In the genomic region with DNA sequence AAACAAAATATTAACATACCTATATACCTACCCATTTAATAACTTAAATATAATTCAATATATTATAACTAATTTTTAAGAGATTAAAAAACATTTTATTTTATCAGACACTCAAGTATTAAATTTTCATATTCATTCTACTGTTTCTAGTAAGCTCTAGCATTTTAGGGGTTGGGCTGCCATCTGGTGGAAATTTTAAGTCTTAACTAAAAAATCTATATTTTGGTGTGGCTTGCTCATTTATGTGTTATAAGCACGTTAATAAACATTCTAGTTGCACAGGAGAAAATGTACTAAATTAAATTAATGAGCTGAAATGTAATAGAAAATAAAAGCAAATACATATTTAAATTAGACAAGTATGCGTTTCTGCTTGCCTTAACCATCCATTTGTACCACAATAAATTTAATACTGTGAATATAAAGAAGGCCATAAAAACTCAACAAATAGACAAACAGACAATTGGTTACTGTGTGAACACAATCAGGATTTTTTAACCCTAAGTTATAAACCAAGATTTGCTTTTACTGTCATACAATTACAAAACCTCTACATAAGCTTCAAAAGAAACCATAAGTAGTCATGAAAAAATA, we compare ENCODE assay signal across 9 cellular contexts.
A peak's percentile ranks its signal among the peaks of the same experiment; 100 is the strongest.
DNase-seq lines count a peak whose midpoint lies in the region; ATAC-seq and TF ChIP-seq lines count a peak whose summit lies in the region.
"Had no signal": no experiment of that assay in that cellular context is flagged by ENCODE, and none has a peak within 500 bp of the region (broad histone marks: within the 10 kb centered on the region; RNA-seq: fewer than 3 reads in every experiment).

No MANE protein-coding gene starts in this region.

- POLR2A ChIA-PET in HEK293T (lab: Yijun Ruan, JAX) = no interaction called here

- H3K4me3 ChIP-seq in upper lobe of left lung = no peak overlapping the region
- H3K4me3 ChIP-seq: SJSA1 had no signal

- H3K4me1 ChIP-seq in upper lobe of left lung = no peaks in the 10 kb centered on the region
- H3K4me1 ChIP-seq: SJSA1 had no signal

- H3K27ac ChIP-seq in upper lobe of left lung = no peak overlapping the region
- H3K27ac ChIP-seq: SJSA1 had no signal

- no peaks in the 10 kb centered on the region for H3K36me3 ChIP-seq in upper lobe of left lung
- H3K36me3 ChIP-seq: SJSA1 had no signal

- TF ChIP-seq EP300 in upper lobe of left lung (IDR thresholded peaks at IDR 0.05) = no peak

- peak in 3 of 6 experiments; percentile 12 to 36 (median 21) for TF ChIP-seq CTCF in upper lobe of left lung (IDR thresholded peaks at IDR 0.05)

- CTCF ChIA-PET in HEK293T (lab: Yijun Ruan, JAX) = no interaction called here

- no peaks in the 10 kb centered on the region for H3K27me3 ChIP-seq in upper lobe of left lung
- H3K27me3 ChIP-seq: SJSA1 had no signal

- no peaks in the 10 kb centered on the region for H3K9me3 ChIP-seq in upper lobe of left lung
- H3K9me3 ChIP-seq: SJSA1 had no signal

- DNase-seq in HEK293T (ENCODE audit: extremely low spot score) (peak; percentile 6), NCI-H446 (lab: John Stamatoyannopoulos, UW) (peak; percentile 21 to 78), amniotic stem cell (lab: John Stamatoyannopoulos, UW) (peak; percentile 36), lung microvascular endothelial cell (ENCODE audit: low read depth in 2 of 2) (peak; percentile 2 to 52), iPS-NIHi7 (ENCODE audit: extremely low spot score) (no peak), upper lobe of left lung (no peak), AG08395 (ENCODE audit: low spot score) (no peak)
- no peak for DNase-seq in effector CD4-positive, alpha-beta T cell

- WGBS in upper lobe of left lung, 2 donors = 19% methylated on average over 2 of the region's 2 CpGs

- ATAC-seq in upper lobe of left lung (ENCODE audit: low FRiP score in 2 of 2) = no peak

- no peak for TF ChIP-seq POLR2A in upper lobe of left lung (IDR thresholded peaks at IDR 0.05)

TF ChIP-seq in HEK293T, 16 proteins besides CTCF, POLR2A, EP300 and RAD21:
- no peak for TF ChIP-seq NFRKB (IDR thresholded peaks at IDR 0.05)
- no peak for TF ChIP-seq L3MBTL2 (conservative IDR thresholded peaks at IDR 0.05)
- no peak for TF ChIP-seq SP1 (IDR thresholded peaks at IDR 0.05)
- no peak for TF ChIP-seq CTBP1 (IDR thresholded peaks at IDR 0.05; ENCODE audit: borderline replicate concordance)
- TF ChIP-seq FOXK2 (IDR thresholded peaks at IDR 0.05) = no peak
- TF ChIP-seq SUZ12 (IDR thresholded peaks at IDR 0.05) = no peak
- no peak for TF ChIP-seq TARDBP (IDR thresholded peaks at IDR 0.05)
- TF ChIP-seq LEF1 (IDR thresholded peaks at IDR 0.05; ENCODE audit: borderline replicate concordance) = no peak
- no peak for TF ChIP-seq ELF4 (IDR thresholded peaks at IDR 0.05)
- TF ChIP-seq, protein P1, sequence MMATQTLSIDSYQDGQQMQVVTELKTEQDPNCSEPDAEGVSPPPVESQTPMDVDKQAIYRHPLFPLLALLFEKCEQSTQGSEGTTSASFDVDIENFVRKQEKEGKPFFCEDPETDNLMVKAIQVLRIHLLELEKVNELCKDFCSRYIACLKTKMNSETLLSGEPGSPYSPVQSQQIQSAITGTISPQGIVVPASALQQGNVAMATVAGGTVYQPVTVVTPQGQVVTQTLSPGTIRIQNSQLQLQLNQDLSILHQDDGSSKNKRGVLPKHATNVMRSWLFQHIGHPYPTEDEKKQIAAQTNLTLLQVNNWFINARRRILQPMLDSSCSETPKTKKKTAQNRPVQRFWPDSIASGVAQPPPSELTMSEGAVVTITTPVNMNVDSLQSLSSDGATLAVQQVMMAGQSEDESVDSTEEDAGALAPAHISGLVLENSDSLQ (IDR thresholded peaks at IDR 0.05) = no peak
TF ChIP-seq in HEK293T: peak in this region for 0.

Comparison
In these comparisons a context has a peak if more than half of its experiments do, and no peak if none do; other contexts are left out.
1. DNase-seq: peak in HEK293T (single experiment), NCI-H446 (2 of 2), amniotic stem cell (single experiment) and lung microvascular endothelial cell (2 of 2); none in effector CD4-positive, alpha-beta T cell (single experiment), iPS-NIHi7 (single experiment), upper lobe of left lung (0 of 2) and AG08395 (single experiment).